ENCODE assay signal across 1 cellular context in the genomic region with DNA sequence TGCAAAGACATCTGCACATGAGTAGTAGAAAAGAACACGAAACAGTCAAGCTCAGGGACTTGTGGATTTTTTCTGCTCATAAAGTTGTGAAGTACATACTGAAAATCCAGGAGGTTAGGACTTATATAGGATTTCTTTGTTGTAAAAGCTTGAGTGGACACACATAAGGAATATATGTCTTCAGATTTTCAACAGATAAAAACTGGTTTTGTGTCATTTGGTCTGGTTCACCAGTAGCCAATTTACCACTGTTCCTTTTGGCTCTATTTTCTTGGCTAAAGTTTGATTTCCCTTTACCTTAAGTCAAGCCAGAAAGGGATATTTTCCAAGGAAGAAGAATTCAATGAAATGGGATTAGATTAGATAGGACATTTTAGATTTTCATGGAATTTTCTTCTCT.
TF ChIP-seq lines count a peak whose summit lies in the region.

No MANE protein-coding gene starts in this region.

TF ChIP-seq in WTC11, 78 proteins besides CTCF, POLR2A, EP300 and RAD21 (continued from another document):
- TF ChIP-seq, protein P1, sequence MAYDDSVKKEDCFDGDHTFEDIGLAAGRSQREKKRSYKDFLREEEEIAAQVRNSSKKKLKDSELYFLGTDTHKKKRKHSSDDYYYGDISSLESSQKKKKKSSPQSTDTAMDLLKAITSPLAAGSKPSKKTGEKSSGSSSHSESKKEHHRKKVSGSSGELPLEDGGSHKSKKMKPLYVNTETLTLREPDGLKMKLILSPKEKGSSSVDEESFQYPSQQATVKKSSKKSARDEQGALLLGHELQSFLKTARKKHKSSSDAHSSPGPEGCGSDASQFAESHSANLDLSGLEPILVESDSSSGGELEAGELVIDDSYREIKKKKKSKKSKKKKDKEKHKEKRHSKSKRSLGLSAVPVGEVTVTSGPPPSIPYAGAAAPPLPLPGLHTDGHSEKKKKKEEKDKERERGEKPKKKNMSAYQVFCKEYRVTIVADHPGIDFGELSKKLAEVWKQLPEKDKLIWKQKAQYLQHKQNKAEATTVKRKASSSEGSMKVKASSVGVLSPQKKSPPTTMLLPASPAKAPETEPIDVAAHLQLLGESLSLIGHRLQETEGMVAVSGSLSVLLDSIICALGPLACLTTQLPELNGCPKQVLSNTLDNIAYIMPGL (CRISPR knock-in tag; IDR thresholded peaks at IDR 0.05): no peak
- TF ChIP-seq ZNF121 (CRISPR knock-in tag; IDR thresholded peaks at IDR 0.05): no peak
- TF ChIP-seq, protein P2, sequence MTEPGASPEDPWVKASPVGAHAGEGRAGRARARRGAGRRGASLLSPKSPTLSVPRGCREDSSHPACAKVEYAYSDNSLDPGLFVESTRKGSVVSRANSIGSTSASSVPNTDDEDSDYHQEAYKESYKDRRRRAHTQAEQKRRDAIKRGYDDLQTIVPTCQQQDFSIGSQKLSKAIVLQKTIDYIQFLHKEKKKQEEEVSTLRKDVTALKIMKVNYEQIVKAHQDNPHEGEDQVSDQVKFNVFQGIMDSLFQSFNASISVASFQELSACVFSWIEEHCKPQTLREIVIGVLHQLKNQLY (CRISPR knock-in tag; IDR thresholded peaks at IDR 0.05): no peak
- TF ChIP-seq SOX15 (CRISPR knock-in tag; IDR thresholded peaks at IDR 0.05): no peak
- TF ChIP-seq JAZF1 (CRISPR knock-in tag; IDR thresholded peaks at IDR 0.05): no peak
- TF ChIP-seq HMGA2 (CRISPR knock-in tag; IDR thresholded peaks at IDR 0.05): no peak
- no peak for TF ChIP-seq ZBTB21 (CRISPR knock-in tag; IDR thresholded peaks at IDR 0.05; ENCODE audit: borderline replicate concordance)
- no peak for TF ChIP-seq KAT7 (CRISPR knock-in tag; IDR thresholded peaks at IDR 0.05; ENCODE audit: borderline replicate concordance)
- TF ChIP-seq, protein P3, sequence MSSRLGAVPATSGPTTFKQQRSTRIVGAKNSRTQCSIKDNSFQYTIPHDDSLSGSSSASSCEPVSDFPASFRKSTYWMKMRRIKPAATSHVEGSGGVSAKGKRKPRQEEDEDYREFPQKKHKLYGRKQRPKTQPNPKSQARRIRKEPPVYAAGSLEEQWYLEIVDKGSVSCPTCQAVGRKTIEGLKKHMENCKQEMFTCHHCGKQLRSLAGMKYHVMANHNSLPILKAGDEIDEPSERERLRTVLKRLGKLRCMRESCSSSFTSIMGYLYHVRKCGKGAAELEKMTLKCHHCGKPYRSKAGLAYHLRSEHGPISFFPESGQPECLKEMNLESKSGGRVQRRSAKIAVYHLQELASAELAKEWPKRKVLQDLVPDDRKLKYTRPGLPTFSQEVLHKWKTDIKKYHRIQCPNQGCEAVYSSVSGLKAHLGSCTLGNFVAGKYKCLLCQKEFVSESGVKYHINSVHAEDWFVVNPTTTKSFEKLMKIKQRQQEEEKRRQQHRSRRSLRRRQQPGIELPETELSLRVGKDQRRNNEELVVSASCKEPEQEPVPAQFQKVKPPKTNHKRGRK (CRISPR knock-in tag; IDR thresholded peaks at IDR 0.05; ENCODE audit: borderline replicate concordance): no peak
- no peak for TF ChIP-seq ZNF263 (CRISPR knock-in tag; IDR thresholded peaks at IDR 0.05; ENCODE audit: low read depth)
